In the genomic region with DNA sequence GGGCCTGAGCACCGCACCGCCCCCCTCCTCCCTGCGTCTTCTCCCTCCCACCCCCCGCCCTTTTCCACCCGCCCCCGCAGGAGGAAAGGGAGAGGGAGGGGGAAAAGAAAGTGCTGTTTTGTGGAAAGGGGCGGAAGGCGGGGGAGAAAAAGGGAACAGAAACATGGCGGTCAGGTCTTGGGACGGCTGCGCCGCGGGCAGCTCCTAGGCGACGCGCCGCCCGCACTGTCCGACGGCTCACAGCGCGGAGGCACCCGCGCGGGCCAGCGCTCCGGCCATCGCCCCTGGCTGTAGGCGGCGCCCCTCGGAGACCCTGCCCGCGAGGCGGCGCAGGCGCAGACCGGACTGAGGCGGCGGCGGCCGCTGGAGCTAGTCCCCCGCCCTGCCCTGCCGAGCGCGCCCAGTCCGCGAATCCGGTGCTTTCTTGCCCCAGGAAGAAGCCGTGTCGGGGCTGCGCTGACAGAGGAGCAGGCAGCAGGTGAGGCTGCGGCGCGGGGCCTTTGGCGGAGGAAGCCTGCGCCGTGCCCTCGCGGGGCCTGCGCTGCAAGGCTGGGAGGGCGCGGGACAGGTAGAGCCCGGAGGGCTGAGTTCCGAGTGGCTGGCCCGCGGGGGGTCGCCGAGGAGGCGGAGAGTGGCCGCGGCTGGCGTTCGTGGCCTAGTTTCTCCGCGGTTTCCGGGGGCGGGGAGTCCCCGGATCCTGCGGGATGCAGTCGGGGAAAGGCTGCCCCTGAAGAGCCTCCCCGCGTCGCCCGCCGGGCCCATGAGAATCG, we compare ENCODE assay signal across 8 cellular contexts. TPM values are rescaled to one million over a fixed set of nuclear protein-coding genes. Genes with fewer than 3 reads are reported as not detected.
DNase-seq lines count a peak whose midpoint lies in the region; ATAC-seq and TF ChIP-seq lines count a peak whose summit lies in the region.

Gene DENND4C, plus strand, starts transcription at position 338 of the 770 bp plus-strand sequence. CDS start 45,482 bp downstream, outside the sequence.

- H3K27me3 Mint-ChIP-seq in activated B cell treated with CpG ODN at 0.5 μM for 24 hours: no peaks in the 10 kb centered on the region

- peak; percentile 80 for ATAC-seq in GM18867 (IDR thresholded peaks at IDR 0.05; ENCODE audit: unreplicated experiment)
- peak; percentile 60 for ATAC-seq in HG03097 (IDR thresholded peaks at IDR 0.05; ENCODE audit: low FRiP score, unreplicated experiment)
- peak; percentile 72 for ATAC-seq in activated B cell treated with CpG ODN at 0.5 μM for 24 hours (ENCODE audit: low read depth)

- DNase-seq in AG08395 (ENCODE audit: low spot score): peak; percentile 84
- DNase-seq in NCI-H2196 (lab: John Stamatoyannopoulos, UW; ENCODE audit: unreplicated experiment): peak; percentile 81
- peak; percentile 76 for DNase-seq in activated B cell treated with CpG ODN at 0.5 μM for 24 hours
- DNase-seq in cardiac fibroblast (ENCODE audit: low read depth in 2 of 2): peak; percentile 81 to 90
- DNase-seq in iris pigment epithelial cell (ENCODE audit: low read depth): peak; percentile 87
- DNase-seq in stimulated activated CD4-positive, alpha-beta T cell treated with anti-CD3 and anti-CD28 coated beads, Interleukin-12 subunit alpha, Interleukin-12 subunit beta, amount 100 ng/mL, for 4 hours: peak; percentile 63

- POLR2A ChIA-PET in activated B cell treated with CpG ODN at 0.5 μM for 24 hours (lab: Charles Lee): interaction anchor here (0.6 to 4.1 kb wide), 12 partner anchors 10 to 1480 kb away, joined by 3 to 31 read pairs (median 5); partner anchors contain the start of genes RPS6 and RRAGA

- H3K27ac Mint-ChIP-seq in activated B cell treated with CpG ODN at 0.5 μM for 24 hours: peak within 1 kb of the TSS; percentile 81

- intact Hi-C loops in activated B cell treated with CpG ODN at 0.5 μM for 24 hours (cut with micrococcal nuclease): loop anchor here (1.0 to 5.0 kb wide), 10 partner anchors 46 to 1450 kb away; partner anchors contain the start of genes HAUS6, MLLT3, PLIN2 and RPS6

- TF ChIP-seq CTCF in activated B cell treated with CpG ODN at 0.5 μM for 24 hours (IDR thresholded peaks at IDR 0.05) (no peak), cardiac fibroblast (IDR thresholded peaks at IDR 0.05; ENCODE audit: low read depth, low read length) (no peak)

- H3K4me1 Mint-ChIP-seq in activated B cell treated with CpG ODN at 0.5 μM for 24 hours: peaks cover 10% of the 10 kb centered on the region

- H3K36me3 Mint-ChIP-seq in activated B cell treated with CpG ODN at 0.5 μM for 24 hours (ENCODE audit: low read depth): no peaks in the 10 kb centered on the region

- CTCF ChIA-PET in activated B cell treated with CpG ODN at 0.5 μM for 24 hours (lab: Charles Lee): interaction anchor here (1.2 to 1.5 kb wide), 2 partner anchors 56 to 182 kb away, joined by 3 to 6 read pairs; partner anchors contain the start of gene RRAGA

- peak within 1 kb of the TSS; percentile 87 to 93 for H3K4me3 ChIP-seq in cardiac fibroblast (replicated peaks in 1 of 2; ENCODE audit: low read depth in 2 of 2, low read length in 2 of 2)

- no peaks in the 10 kb centered on the region for H3K9me3 Mint-ChIP-seq in activated B cell treated with CpG ODN at 0.5 μM for 24 hours

- H3K4me3 Mint-ChIP-seq in activated B cell treated with CpG ODN at 0.5 μM for 24 hours: no peak within 1 kb of the TSS

RNA-seq across cellular contexts. Expression of gene DENND4C, which starts in this region (rescaled TPM):
- total RNA-seq in activated B cell treated with CpG ODN at 0.5 μM for 24 hours: 27.1 and 33.4 TPM in 2 replicates

Comparison
In these comparisons a context has a peak if more than half of its experiments do, and no peak if none do; other contexts are left out.
1. Peak in every context shown above with its lines: DNase-seq, ATAC-seq and H3K4me3 ChIP-seq.